Comparison of ENCODE assay signal across 8 cellular contexts in the genomic region with DNA sequence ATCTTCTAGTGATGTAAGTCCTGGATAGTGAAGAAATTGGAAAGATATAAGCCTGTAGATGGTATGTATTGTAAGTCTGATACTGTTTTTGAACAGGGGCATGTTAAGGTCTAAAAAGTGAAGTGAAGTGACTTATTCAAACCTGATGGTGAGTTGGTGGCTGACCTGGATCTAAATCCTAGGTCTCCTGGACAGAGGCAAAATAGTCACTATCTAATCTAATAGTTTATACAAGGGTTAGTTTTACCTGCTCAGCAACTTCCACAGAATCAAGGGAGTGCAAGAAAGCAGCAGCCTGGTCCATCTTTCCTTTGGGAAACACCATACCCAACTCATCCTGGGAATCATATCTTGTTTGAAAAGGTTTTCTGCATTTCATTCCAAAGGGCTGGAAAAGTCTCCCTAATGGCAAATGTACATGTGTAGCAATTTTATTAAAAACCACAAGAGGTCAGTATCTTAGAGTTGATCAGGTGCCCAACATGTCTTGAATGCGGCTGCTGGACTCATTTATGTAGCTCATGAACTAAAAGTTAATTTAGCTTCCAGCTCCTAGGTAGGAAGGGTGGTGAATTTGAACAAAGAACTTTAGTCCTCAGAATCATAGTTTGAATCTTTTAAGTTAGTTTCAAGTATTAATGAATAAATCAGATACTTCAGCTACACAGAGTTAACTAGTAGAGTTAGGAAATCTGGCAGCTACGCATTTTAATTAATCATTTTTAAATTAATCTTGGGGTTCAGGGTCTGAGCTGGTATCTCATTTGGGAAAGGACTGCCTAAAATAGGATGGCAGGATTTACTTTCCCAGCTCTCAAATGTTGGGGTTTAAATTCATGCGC. TPM values are rescaled to one million over a fixed set of nuclear protein-coding genes. Genes with fewer than 3 reads are reported as not detected.
DNase-seq lines count a peak whose midpoint lies in the region; ATAC-seq and TF ChIP-seq lines count a peak whose summit lies in the region.

No MANE protein-coding gene starts in this region.

- H3K9me3 ChIP-seq in RWPE2 (ENCODE audit: severe bottlenecking), result no peaks in the 10 kb centered on the region

- no peak overlapping the region for H3K27ac ChIP-seq in RWPE2 (ENCODE audit: poor library complexity, severe bottlenecking)

- peak; percentile 14 for ATAC-seq in HG02798 (IDR thresholded peaks at IDR 0.05; ENCODE audit: poor library complexity, unreplicated experiment)
- ATAC-seq in RWPE2 (ENCODE audit: low read depth), result peak; percentile 84
- ATAC-seq in HG03378 (IDR thresholded peaks at IDR 0.05; ENCODE audit: unreplicated experiment), result no peak

- H3K36me3 ChIP-seq in RWPE2 (ENCODE audit: low read depth), result peaks cover 99% of the 10 kb centered on the region

- no peak overlapping the region for H3K4me3 ChIP-seq in RWPE2 (ENCODE audit: severe bottlenecking)

- TF ChIP-seq CTCF in RWPE2 (IDR thresholded peaks at IDR 0.05; ENCODE audit: poor library complexity, severe bottlenecking), result peak; percentile 92

- no peaks in the 10 kb centered on the region for H3K4me1 ChIP-seq in RWPE2 (ENCODE audit: insufficient read depth, poor library complexity, severe bottlenecking)

- no peaks in the 10 kb centered on the region for H3K27me3 ChIP-seq in RWPE2 (ENCODE audit: insufficient read depth, poor library complexity, severe bottlenecking)

- DNase-seq in COLO829 (ENCODE audit: low spot score) (peak; percentile 22), RWPE2 (ENCODE audit: low spot score) (no peak), fibroblast of peridontal ligament (ENCODE audit: extremely low read depth) (peak; percentile 64), pulmonary artery endothelial cell (ENCODE audit: low read depth, low spot score) (peak; percentile 10), T1000 (lab: John Stamatoyannopoulos, UW) (no peak)
- DNase-seq in activated T-cell treated with anti-CD3 and anti-CD28 coated beads, Interleukin-2, amount 50 U/mL, for 1 hour, result no peak

RNA-seq across cellular contexts. Expression of gene SKP2, which starts 26.0 kb away (rescaled TPM):
- total RNA-seq in pulmonary artery endothelial cell, result 23.9 and 51.7 TPM in 2 replicates

RNA-seq across cellular contexts. Expression of gene LMBRD2, which starts 26.2 kb away (rescaled TPM):
- total RNA-seq in pulmonary artery endothelial cell, result 5.1 and 13.8 TPM in 2 replicates

Comparison
In these comparisons a context has a peak if more than half of its experiments do, and no peak if none do; other contexts are left out.
1. DNase-seq: peak in COLO829 (single experiment), fibroblast of peridontal ligament (single experiment) and pulmonary artery endothelial cell (single experiment); none in RWPE2 (single experiment), T1000 (single experiment) and activated T-cell treated with anti-CD3 and anti-CD28 coated beads, Interleukin-2, amount 50 U/mL, for 1 hour (single experiment).